ENCODE assay signal across 8 cellular contexts in genomic region chr22:41831383-41831782, GRCh38. TPM values are rescaled to one million over a fixed set of nuclear protein-coding genes. Genes with fewer than 3 reads are reported as not detected.
DNase-seq lines count a peak whose midpoint lies in the region; ATAC-seq and TF ChIP-seq lines count a peak whose summit lies in the region.

No MANE protein-coding gene starts in this region.

- H3K36me3 Mint-ChIP-seq in activated naive CD8-positive, alpha-beta T cell: peaks cover under 1% of the 10 kb centered on the region
- H3K36me3 Mint-ChIP-seq in memory B cell (peaks cover 6% of the 10 kb centered on the region), HFFc6 (ENCODE audit: low read depth) (no peaks in the 10 kb centered on the region)

- peaks cover 40% of the 10 kb centered on the region for H3K4me1 Mint-ChIP-seq in activated naive CD8-positive, alpha-beta T cell (ENCODE audit: low read depth)
- H3K4me1 Mint-ChIP-seq in memory B cell: peaks cover 20% of the 10 kb centered on the region
- H3K4me1 Mint-ChIP-seq in HFFc6 (ENCODE audit: low read depth): peaks cover 25% of the 10 kb centered on the region

- H3K36me3 ChIP-seq in Karpas-422 (ENCODE audit: insufficient read depth, low read length): peaks cover 16% of the 10 kb centered on the region

- H3K27ac Mint-ChIP-seq in activated naive CD8-positive, alpha-beta T cell: peak overlapping the region; percentile 97
- H3K27ac Mint-ChIP-seq in memory B cell: peak overlapping the region; percentile 99
- H3K27ac Mint-ChIP-seq in HFFc6: no peak overlapping the region

- H3K4me3 Mint-ChIP-seq in activated naive CD8-positive, alpha-beta T cell: peak overlapping the region; percentile 93
- H3K4me3 Mint-ChIP-seq in memory B cell (no peak overlapping the region), HFFc6 (no peak overlapping the region)

- H3K79me2 ChIP-seq in Karpas-422 (ENCODE audit: low read length): peaks cover 34% of the 10 kb centered on the region

- peaks cover 5% of the 10 kb centered on the region; the same call in 1 of the 2 replicates for H4K20me1 ChIP-seq in Karpas-422 (ENCODE audit: insufficient read depth, low read depth, low read length)

- H3K9ac ChIP-seq in Karpas-422 (ENCODE audit: low read length): no peak overlapping the region

- H3K9me2 ChIP-seq in Karpas-422 (replicated peaks; ENCODE audit: insufficient read depth, low read length): no peaks in the 10 kb centered on the region

- peak overlapping the region; percentile 93 for H3K27ac ChIP-seq in Karpas-422 (ENCODE audit: low read length)

- H3K4me2 ChIP-seq in Karpas-422 (ENCODE audit: low read depth, low read length, poor library complexity, severe bottlenecking): no peak overlapping the region

- peak; percentile 70 for DNase-seq in CD1c-positive myeloid dendritic cell (ENCODE audit: extremely low spot score)
- DNase-seq in Karpas-422: peak; percentile 54
- DNase-seq in memory B cell (ENCODE audit: low spot score in 2 of 2): no peak
- no peak for DNase-seq in NCI-H1417 treated with DMSO at 0.1 percent for 48 hours (lab: John Stamatoyannopoulos, UW)
- no peak for DNase-seq in HFFc6

- no peaks in the 10 kb centered on the region for H3K27me3 ChIP-seq in Karpas-422 (ENCODE audit: low read length)

- no peak for TF ChIP-seq CTCF in HFFc6 (IDR thresholded peaks at IDR 0.05)

- peaks cover 35% of the 10 kb centered on the region for H3K4me1 ChIP-seq in Karpas-422 (ENCODE audit: low read length)

- no peak overlapping the region for H3K4me3 ChIP-seq in Karpas-422 (ENCODE audit: low read length)

- no peaks in the 10 kb centered on the region for H3K9me3 Mint-ChIP-seq in activated naive CD8-positive, alpha-beta T cell (ENCODE audit: low read depth)
- H3K9me3 Mint-ChIP-seq in memory B cell (no peaks in the 10 kb centered on the region), HFFc6 (no peaks in the 10 kb centered on the region)

- no peak for ATAC-seq in memory B cell (ENCODE audit: low read depth)
- ATAC-seq in HG02938 (IDR thresholded peaks at IDR 0.05; ENCODE audit: unreplicated experiment): no peak
- no peak for ATAC-seq in GM19452 (IDR thresholded peaks at IDR 0.05; ENCODE audit: unreplicated experiment)

- no peak overlapping the region for H2AFZ ChIP-seq in Karpas-422 (ENCODE audit: low read length)

- H3K27me3 Mint-ChIP-seq in activated naive CD8-positive, alpha-beta T cell: no peaks in the 10 kb centered on the region
- H3K27me3 Mint-ChIP-seq in memory B cell: no peaks in the 10 kb centered on the region
- H3K27me3 Mint-ChIP-seq in HFFc6 (ENCODE audit: insufficient read depth): no peaks in the 10 kb centered on the region; the same call in 1 of the 2 replicates

- no peaks in the 10 kb centered on the region for H3K9me3 ChIP-seq in Karpas-422 (ENCODE audit: low read length)

RNA-seq across cellular contexts. Expression of gene SREBF2, which starts 1.5 kb away (rescaled TPM):
- 159 and 190 TPM in 2 replicates for total RNA-seq in Karpas-422 (2014; rRNA removed; shearing (Covaris generic); ENCODE audit: low replicate concordance)
- 10 to 100 TPM; 29.3 to 42.1 (median 37.6) TPM for total RNA-seq in HFFc6 (2021; fragmentation: NEBNext Ultra II Directional; extraction: Animal tissue kit (Norgen Biotek cat#: 25700))

RNA-seq across cellular contexts. Expression of gene CCDC134, which starts 30.9 kb away (rescaled TPM):
- total RNA-seq in Karpas-422 (2014; rRNA removed; shearing (Covaris generic); ENCODE audit: low replicate concordance): 4.4 and 12.5 TPM in 2 replicates
- total RNA-seq in HFFc6 (2021; fragmentation: NEBNext Ultra II Directional; extraction: Animal tissue kit (Norgen Biotek cat#: 25700)): 10 to 100 TPM in 2 of 6 experiments, 1 to 10 TPM in 4; 8.9 to 10.4 (median 9.1) TPM

Comparison
In these comparisons a context has a peak if more than half of its experiments do, and no peak if none do; other contexts are left out.
1. DNase-seq: peak in CD1c-positive myeloid dendritic cell (single experiment) and Karpas-422 (single experiment); none in memory B cell (0 of 2), NCI-H1417 treated with DMSO at 0.1 percent for 48 hours (single experiment) and HFFc6 (single experiment).